Comparison of ENCODE assay signal across 8 cellular contexts in the genomic region with DNA sequence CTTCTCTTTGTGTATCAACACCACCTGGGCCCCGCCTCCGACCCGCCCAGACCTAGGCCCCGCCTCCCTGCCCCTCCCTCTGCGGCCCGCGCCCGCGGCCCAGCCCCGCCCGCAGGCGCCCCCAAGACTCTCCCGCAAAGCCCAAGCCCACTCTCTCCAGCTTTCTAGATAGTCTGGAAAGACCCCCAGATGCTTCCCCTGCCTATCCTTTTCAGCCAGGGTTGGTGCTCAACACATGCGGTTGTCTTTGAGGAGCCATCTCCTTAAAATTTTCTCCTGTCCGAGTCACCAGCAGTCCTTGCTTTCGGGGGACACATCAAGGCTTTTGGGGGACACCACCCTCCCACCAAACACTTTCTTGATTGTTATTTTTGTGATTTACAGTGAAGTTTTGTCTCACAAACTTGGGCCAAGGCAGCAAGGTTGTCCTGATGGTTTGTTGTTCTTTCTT. TPM values are rescaled to one million over a fixed set of nuclear protein-coding genes. Genes with fewer than 3 reads are reported as not detected.
A peak's percentile ranks its signal among the peaks of the same experiment; 100 is the strongest.
DNase-seq lines count a peak whose midpoint lies in the region; ATAC-seq and TF ChIP-seq lines count a peak whose summit lies in the region.

No MANE protein-coding gene starts in this region.

- no peak for DNase-seq in GM12864 (ENCODE audit: low read depth)
- DNase-seq in endothelial cell (ENCODE audit: low spot score), result peak; percentile 92
- no peak for DNase-seq in osteocyte (ENCODE audit: extremely low spot score, unreplicated experiment)
- DNase-seq in central memory CD4-positive, alpha-beta T cell, result no peak
- DNase-seq in NCI-H146 (lab: John Stamatoyannopoulos, UW), result no peak

- no peak for ATAC-seq in esophagus mucosa
- no peak for ATAC-seq in GM21381 (IDR thresholded peaks at IDR 0.05; ENCODE audit: unreplicated experiment)

- peak overlapping the region; percentile 90 for H3K27ac Mint-ChIP-seq in endothelial cell (ENCODE audit: unreplicated experiment)
- H3K27ac Mint-ChIP-seq in osteocyte (ENCODE audit: unreplicated experiment), result peak overlapping the region; percentile 100

- H3K9me3 Mint-ChIP-seq in endothelial cell (ENCODE audit: unreplicated experiment) (no peaks in the 10 kb centered on the region), osteocyte (ENCODE audit: unreplicated experiment) (no peaks in the 10 kb centered on the region)

- TF ChIP-seq CTCF in GM12864 (IDR thresholded peaks at IDR 0.05; ENCODE audit: low read depth, low read length, missing control alignments) (no peak), endothelial cell (IDR thresholded peaks at IDR 0.05; ENCODE audit: unreplicated experiment) (no peak), osteocyte (IDR thresholded peaks at IDR 0.05) (no peak)

- peak overlapping the region; percentile 97 for H3K4me3 Mint-ChIP-seq in endothelial cell (ENCODE audit: unreplicated experiment)
- H3K4me3 Mint-ChIP-seq in osteocyte (ENCODE audit: unreplicated experiment), result peak overlapping the region; percentile 95

- peak overlapping the region; percentile 68 for H3K4me3 ChIP-seq in GM12864 (ENCODE audit: low read depth, low read length)

- peaks cover 34% of the 10 kb centered on the region for H3K4me1 Mint-ChIP-seq in endothelial cell (ENCODE audit: unreplicated experiment)
- H3K4me1 Mint-ChIP-seq in osteocyte (ENCODE audit: unreplicated experiment), result peaks cover 38% of the 10 kb centered on the region

- peaks cover 38% of the 10 kb centered on the region for H3K36me3 Mint-ChIP-seq in endothelial cell (ENCODE audit: low read depth, unreplicated experiment)
- H3K36me3 Mint-ChIP-seq in osteocyte (ENCODE audit: unreplicated experiment), result peaks cover 40% of the 10 kb centered on the region

- H3K27me3 Mint-ChIP-seq in endothelial cell (ENCODE audit: unreplicated experiment) (peaks cover 21% of the 10 kb centered on the region), osteocyte (ENCODE audit: unreplicated experiment) (no peaks in the 10 kb centered on the region)

TF ChIP-seq in PFSK-1, 5 proteins besides CTCF, POLR2A, EP300 and RAD21:
- no peak for TF ChIP-seq FOXP2 (optimal IDR thresholded peaks at IDR 0.05; ENCODE audit: borderline replicate concordance, extremely low read depth, extremely low read length, insufficient read depth)
- TF ChIP-seq POLR2AphosphoS5 (IDR thresholded peaks at IDR 0.05; ENCODE audit: low read depth, low read length), result peak; percentile 13

RNA-seq across cellular contexts. Expression of a gene that starts 0.3 kb away (rescaled TPM):
- 101 TPM for polyA plus RNA-seq in PFSK-1 (2012; ENCODE audit: insufficient read length, low read depth)
- total RNA-seq in endothelial cell (ENCODE audit: unreplicated experiment), result 249 TPM
- total RNA-seq in osteocyte, result 754 and 795 TPM in 2 replicates
- total RNA-seq in esophagus mucosa, result 245 TPM
